1 cellular context compared by ENCODE assay signal in the genomic region with DNA sequence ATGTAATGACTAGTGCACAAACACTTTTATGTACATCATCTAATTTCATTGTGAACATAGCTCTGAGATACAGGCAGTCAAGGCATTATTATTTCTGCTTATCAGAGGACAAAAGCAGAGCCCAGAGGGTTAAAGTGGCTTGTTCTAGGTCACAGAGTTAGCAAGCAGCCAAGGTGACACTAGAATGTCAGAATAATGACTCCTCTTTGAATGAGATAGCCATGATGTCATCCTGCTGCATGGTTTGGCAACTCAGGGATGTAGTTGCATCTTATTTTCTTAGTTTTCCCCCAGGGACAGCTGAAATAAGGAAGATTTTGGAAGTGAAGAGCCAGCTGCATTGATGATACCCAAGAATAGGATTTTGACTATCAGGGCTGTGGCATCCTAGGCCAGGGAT.
TF ChIP-seq lines count a peak whose summit lies in the region.

No MANE protein-coding gene starts in this region.

TF ChIP-seq in HEK293, 187 proteins besides CTCF, POLR2A, EP300 and RAD21 (continued from another document):
- TF ChIP-seq KLF17 (tag by site-specific recombination; IDR thresholded peaks at IDR 0.05) (no peak), ZFP41 (tag by site-specific recombination; IDR thresholded peaks at IDR 0.05; ENCODE audit: borderline replicate concordance) (no peak), BCL11B (tag by site-specific recombination; IDR thresholded peaks at IDR 0.05; ENCODE audit: low read depth) (no peak), ZNF2 (tag by site-specific recombination; IDR thresholded peaks at IDR 0.05) (no peak), ZNF174 (tag by site-specific recombination; IDR thresholded peaks at IDR 0.05) (no peak), ZNF654 (tag by site-specific recombination; IDR thresholded peaks at IDR 0.05; ENCODE audit: low read depth) (no peak), ZNF629 (tag by site-specific recombination; IDR thresholded peaks at IDR 0.05) (peak; percentile 83), HOXD13 (CRISPR knock-in tag; IDR thresholded peaks at IDR 0.05; ENCODE audit: borderline replicate concordance) (no peak), ZNF350 (tag by site-specific recombination; IDR thresholded peaks at IDR 0.05) (no peak), ZNF658 (tag by site-specific recombination; IDR thresholded peaks at IDR 0.05) (no peak), ZNF529 (tag by site-specific recombination; IDR thresholded peaks at IDR 0.05; ENCODE audit: insufficient replicate concordance) (no peak)
- TF ChIP-seq, protein P1, sequence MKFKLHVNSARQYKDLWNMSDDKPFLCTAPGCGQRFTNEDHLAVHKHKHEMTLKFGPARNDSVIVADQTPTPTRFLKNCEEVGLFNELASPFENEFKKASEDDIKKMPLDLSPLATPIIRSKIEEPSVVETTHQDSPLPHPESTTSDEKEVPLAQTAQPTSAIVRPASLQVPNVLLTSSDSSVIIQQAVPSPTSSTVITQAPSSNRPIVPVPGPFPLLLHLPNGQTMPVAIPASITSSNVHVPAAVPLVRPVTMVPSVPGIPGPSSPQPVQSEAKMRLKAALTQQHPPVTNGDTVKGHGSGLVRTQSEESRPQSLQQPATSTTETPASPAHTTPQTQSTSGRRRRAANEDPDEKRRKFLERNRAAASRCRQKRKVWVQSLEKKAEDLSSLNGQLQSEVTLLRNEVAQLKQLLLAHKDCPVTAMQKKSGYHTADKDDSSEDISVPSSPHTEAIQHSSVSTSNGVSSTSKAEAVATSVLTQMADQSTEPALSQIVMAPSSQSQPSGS (tag by site-specific recombination; IDR thresholded peaks at IDR 0.05; ENCODE audit: low read depth) = peak; percentile 86
- TF ChIP-seq, protein P2, sequence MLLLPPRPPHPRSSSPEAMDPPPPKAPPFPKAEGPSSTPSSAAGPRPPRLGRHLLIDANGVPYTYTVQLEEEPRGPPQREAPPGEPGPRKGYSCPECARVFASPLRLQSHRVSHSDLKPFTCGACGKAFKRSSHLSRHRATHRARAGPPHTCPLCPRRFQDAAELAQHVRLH (tag by site-specific recombination; IDR thresholded peaks at IDR 0.05) = no peak
- TF ChIP-seq, protein P3, sequence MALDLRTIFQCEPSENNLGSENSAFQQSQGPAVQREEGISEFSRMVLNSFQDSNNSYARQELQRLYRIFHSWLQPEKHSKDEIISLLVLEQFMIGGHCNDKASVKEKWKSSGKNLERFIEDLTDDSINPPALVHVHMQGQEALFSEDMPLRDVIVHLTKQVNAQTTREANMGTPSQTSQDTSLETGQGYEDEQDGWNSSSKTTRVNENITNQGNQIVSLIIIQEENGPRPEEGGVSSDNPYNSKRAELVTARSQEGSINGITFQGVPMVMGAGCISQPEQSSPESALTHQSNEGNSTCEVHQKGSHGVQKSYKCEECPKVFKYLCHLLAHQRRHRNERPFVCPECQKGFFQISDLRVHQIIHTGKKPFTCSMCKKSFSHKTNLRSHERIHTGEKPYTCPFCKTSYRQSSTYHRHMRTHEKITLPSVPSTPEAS (tag by site-specific recombination; IDR thresholded peaks at IDR 0.05) = no peak
